1 cellular context compared by ENCODE assay signal in genomic region chr11:88310246-88310645, GRCh38.
TF ChIP-seq lines count a peak whose summit lies in the region.

No MANE protein-coding gene starts in this region.

TF ChIP-seq in H1, 55 proteins besides CTCF, POLR2A, EP300 and RAD21:
- TF ChIP-seq SUZ12 (IDR thresholded peaks at IDR 0.05; ENCODE audit: low read length): no peak
- TF ChIP-seq RFX5 (IDR thresholded peaks at IDR 0.05; ENCODE audit: borderline replicate concordance, low read depth, low read length): no peak
- TF ChIP-seq ATF2 (IDR thresholded peaks at IDR 0.05; ENCODE audit: low read length): no peak
- no peak for TF ChIP-seq ASH2L (IDR thresholded peaks at IDR 0.05; ENCODE audit: low read length)
- no peak for TF ChIP-seq TAF1 (IDR thresholded peaks at IDR 0.05; ENCODE audit: low read depth, low read length)
- TF ChIP-seq CHD2 (IDR thresholded peaks at IDR 0.05; ENCODE audit: low read length): no peak
